Comparison of ENCODE assay signal across 8 cellular contexts in genomic region chr5:138410996-138411640, GRCh38. TPM values are rescaled to one million over a fixed set of nuclear protein-coding genes. Genes with fewer than 3 reads are reported as not detected.
DNase-seq lines count a peak whose midpoint lies in the region; ATAC-seq and TF ChIP-seq lines count a peak whose summit lies in the region.
"Not testable (repeated sequence)": the region's sequence is repeated elsewhere in the genome, so short reads cannot be mapped to it uniquely, and the experiment has no call there.

No MANE protein-coding gene starts in this region.

- TF ChIP-seq CTCF in 22Rv1 (IDR thresholded peaks at IDR 0.05) (peak; percentile 73), GM10248 (IDR thresholded peaks at IDR 0.05; ENCODE audit: control extremely low read depth, extremely low read depth, low read depth, missing control alignments) (peak; percentile 46), NB4 (IDR thresholded peaks at IDR 0.05; ENCODE audit: low read depth, low read length) (peak; percentile 42), left lung (IDR thresholded peaks at IDR 0.05) (peak; percentile 41 to 53), retinal pigment epithelial cell (conservative IDR thresholded peaks at IDR 0.05; ENCODE audit: low read depth, low read length) (peak; percentile 51)

- H3K27me3 ChIP-seq in left lung = not testable (repeated sequence)

- not testable (repeated sequence) for ATAC-seq in activated naive CD8-positive, alpha-beta T cell treated with anti-CD3 and anti-CD28 coated beads, Interleukin-2, amount 10 ng/mL, durations not matched to agents 7 days and 5 days (ENCODE audit: low read depth); left lung

- not testable (repeated sequence) for H3K27ac Mint-ChIP-seq in activated naive CD8-positive, alpha-beta T cell treated with anti-CD3 and anti-CD28 coated beads, Interleukin-2, amount 10 ng/mL, durations not matched to agents 7 days and 5 days

- H3K4me1 ChIP-seq in left lung = not testable (repeated sequence)

- intact Hi-C loops in left lung (cut with DNase I) = loop anchor here in 1 of 2 donors (10.0 kb wide), 1 partner anchor 226 kb away; no protein-coding TSS in a partner anchor

- not testable (repeated sequence) for H3K4me3 ChIP-seq in NB4 (ENCODE audit: low read depth, low read length); left lung; retinal pigment epithelial cell (ENCODE audit: low read length)

- peaks cover 3 to 82% of the 10 kb centered on the region in 2 donors for H3K36me3 ChIP-seq in left lung

- not testable (repeated sequence) for H3K9me3 Mint-ChIP-seq in activated naive CD8-positive, alpha-beta T cell treated with anti-CD3 and anti-CD28 coated beads, Interleukin-2, amount 10 ng/mL, durations not matched to agents 7 days and 5 days

- H3K27ac ChIP-seq in 22Rv1, left lung: not testable (repeated sequence)

- H3K27me3 Mint-ChIP-seq in activated naive CD8-positive, alpha-beta T cell treated with anti-CD3 and anti-CD28 coated beads, Interleukin-2, amount 10 ng/mL, durations not matched to agents 7 days and 5 days = not testable (repeated sequence)

- POLR2A ChIA-PET in GM10248 (lab: Yijun Ruan, JAX); activated naive CD8-positive, alpha-beta T cell treated with anti-CD3 and anti-CD28 coated beads, Interleukin-2, amount 10 ng/mL, durations not matched to agents 7 days and 5 days (lab: Charles Lee): not testable (repeated sequence)

- not testable (repeated sequence) for H3K9me3 ChIP-seq in left lung

- H3K36me3 Mint-ChIP-seq in activated naive CD8-positive, alpha-beta T cell treated with anti-CD3 and anti-CD28 coated beads, Interleukin-2, amount 10 ng/mL, durations not matched to agents 7 days and 5 days = peaks cover 23% of the 10 kb centered on the region

- H3K4me1 Mint-ChIP-seq in activated naive CD8-positive, alpha-beta T cell treated with anti-CD3 and anti-CD28 coated beads, Interleukin-2, amount 10 ng/mL, durations not matched to agents 7 days and 5 days = not testable (repeated sequence)

- CTCF ChIA-PET in GM10248 (lab: Yijun Ruan, JAX) = interaction anchor here (0.8 to 4.1 kb wide), 9 partner anchors 19 to 241 kb away, joined by 3 to 17 read pairs (median 4); partner anchors contain the start of genes KDM3B and KIF20A

- TF ChIP-seq POLR2A in NB4 (IDR thresholded peaks at IDR 0.05; ENCODE audit: extremely low read depth, insufficient read length) = not testable (repeated sequence)

- not testable (repeated sequence) for H3K4me3 Mint-ChIP-seq in activated naive CD8-positive, alpha-beta T cell treated with anti-CD3 and anti-CD28 coated beads, Interleukin-2, amount 10 ng/mL, durations not matched to agents 7 days and 5 days

- DNase-seq in GM10248 (ENCODE audit: extremely low spot score); left lung; retinal pigment epithelial cell (ENCODE audit: low read depth): not testable (repeated sequence)
- DNase-seq in NB4 (ENCODE audit: low read depth) = peak; percentile 41
- peak; percentile 3 for DNase-seq in T follicular helper cell (ENCODE audit: low read depth)
- DNase-seq in activated naive CD8-positive, alpha-beta T cell treated with anti-CD3 and anti-CD28 coated beads, Interleukin-2, amount 10 ng/mL, durations not matched to agents 7 days and 5 days = peak; percentile 39
- peak; percentile 23 for DNase-seq in fibroblast of gingiva (ENCODE audit: low read depth)

RNA-seq across cellular contexts. Expression of gene REEP2, which starts 27.7 kb away (rescaled TPM):
- 1 to 10 TPM; 1.3 to 1.5 TPM for total RNA-seq in activated naive CD8-positive, alpha-beta T cell treated with anti-CD3 and anti-CD28 coated beads, Interleukin-2, amount 10 ng/mL, durations not matched to agents 7 days and 5 days
- total RNA-seq in left lung = 1 to 10 TPM in 1 of 2 donors, under 1 TPM in 1; 0.52 to 2.5 TPM

RNA-seq across cellular contexts. Expression of gene EGR1, which starts 54.2 kb away (rescaled TPM):
- total RNA-seq in activated naive CD8-positive, alpha-beta T cell treated with anti-CD3 and anti-CD28 coated beads, Interleukin-2, amount 10 ng/mL, durations not matched to agents 7 days and 5 days = 1 to 10 TPM; 4.6 to 5.1 TPM
- 10 to 100 TPM; 42.3 to 92.6 TPM for total RNA-seq in left lung

RNA-seq across cellular contexts. Expression of gene KDM3B, which starts 58.6 kb away (rescaled TPM):
- total RNA-seq in activated naive CD8-positive, alpha-beta T cell treated with anti-CD3 and anti-CD28 coated beads, Interleukin-2, amount 10 ng/mL, durations not matched to agents 7 days and 5 days = 10 to 100 TPM; 63.0 to 70.8 TPM
- 10 to 100 TPM; 47.5 to 50.4 TPM for total RNA-seq in left lung

Comparison
In these comparisons a context has a peak if more than half of its experiments do, and no peak if none do; other contexts are left out.
1. RNA of gene EGR1, which starts 54.2 kb away (total RNA-seq): 42.3 to 92.6 TPM in left lung; 4.6 to 5.1 TPM in activated naive CD8-positive, alpha-beta T cell treated with anti-CD3 and anti-CD28 coated beads, Interleukin-2, amount 10 ng/mL, durations not matched to agents 7 days and 5 days; every median in the first group is over 4 times any median in the second.
2. Peak in every context shown above with its lines, with median percentiles within 50 percentile points of each other: CTCF ChIP-seq.